In genomic region chr5:167633114-167633513, GRCh38 we compare ENCODE assay signal across 19 cellular contexts.
DNase-seq lines count a peak whose midpoint lies in the region; ATAC-seq, FAIRE-seq and TF ChIP-seq lines count a peak whose summit lies in the region.
"Had no signal": no experiment of that assay in that cellular context is flagged by ENCODE, and none has a peak within 500 bp of the region (broad histone marks: within the 10 kb centered on the region; RNA-seq: fewer than 3 reads in every experiment).

No MANE protein-coding gene starts in this region.

- no peaks in the 10 kb centered on the region for H3K9me3 Mint-ChIP-seq in HFFc6
- no peaks in the 10 kb centered on the region for H3K9me3 Mint-ChIP-seq in astrocyte (ENCODE audit: unreplicated experiment)
- H3K9me3 Mint-ChIP-seq in osteocyte (ENCODE audit: unreplicated experiment) = no peaks in the 10 kb centered on the region
- peaks cover 4% of the 10 kb centered on the region for H3K9me3 Mint-ChIP-seq in activated naive CD8-positive, alpha-beta T cell treated with anti-CD3 and anti-CD28 coated beads, Interleukin-2, amount 50 U/mL, for 24 hours

- H3K4me3 ChIP-seq in astrocyte (ENCODE audit: insufficient read depth, low read depth, low read length) = no peak overlapping the region
- H3K4me3 ChIP-seq in fibroblast of lung (replicated peaks in 1 of 4; ENCODE audit: control extremely low read depth in 1 of 4, insufficient read depth in 1 of 4, low read depth in 3 of 4, low read length in 4 of 4) = no peak overlapping the region
- no peak overlapping the region for H3K4me3 ChIP-seq in spleen
- H3K4me3 ChIP-seq: HAP-1 had no signal

- peak overlapping the region; percentile 59 for H3K9ac ChIP-seq in astrocyte (ENCODE audit: low read length)
- H3K9ac ChIP-seq in fibroblast of lung (ENCODE audit: insufficient read depth, low read length) = no peak overlapping the region
- H3K9ac ChIP-seq: KMS-11 had no signal

- no peak for ATAC-seq in activated naive CD8-positive, alpha-beta T cell treated with anti-CD3 and anti-CD28 coated beads, Interleukin-2, amount 50 U/mL, for 24 hours
- ATAC-seq: PC-3 had no signal

- no peaks in the 10 kb centered on the region for H3K27me3 ChIP-seq in astrocyte (ENCODE audit: insufficient read depth, low read length)
- no peaks in the 10 kb centered on the region for H3K27me3 ChIP-seq in fibroblast of lung (ENCODE audit: control insufficient read depth, insufficient read depth, low read length)
- H3K27me3 ChIP-seq in spleen (replicated peaks in 1 of 7) = no peaks in the 10 kb centered on the region

- TF ChIP-seq POLR2A in spleen (IDR thresholded peaks at IDR 0.05) = no peak

- no peaks in the 10 kb centered on the region for H3K79me2 ChIP-seq in astrocyte (ENCODE audit: insufficient read depth, low read length)
- H3K79me2 ChIP-seq in fibroblast of lung (ENCODE audit: control insufficient read depth, insufficient read depth, low read length) = no peaks in the 10 kb centered on the region

- peak overlapping the region; percentile 80 for H3K27ac ChIP-seq in astrocyte (ENCODE audit: low read depth, low read length)
- H3K27ac ChIP-seq in fibroblast of lung (ENCODE audit: insufficient read depth, low read length) = peak overlapping the region; percentile 53
- no peak overlapping the region for H3K27ac ChIP-seq in spleen
- H3K27ac ChIP-seq: HL-60, KMS-11, RWPE1 had no signal

- DNase-seq in HFFc6 = no peak
- no peak for DNase-seq in astrocyte (ENCODE audit: low read depth)
- no peak for DNase-seq in fibroblast of lung (ENCODE audit: low read depth in 2 of 2)
- no peak for DNase-seq in osteocyte (ENCODE audit: extremely low spot score, unreplicated experiment)
- DNase-seq in mesenteric fat pad (ENCODE audit: low spot score) = no peak
- DNase-seq in activated naive CD8-positive, alpha-beta T cell treated with anti-CD3 and anti-CD28 coated beads, Interleukin-2, amount 50 U/mL, for 24 hours = no peak
- no peak for DNase-seq in spleen
- DNase-seq: DMS 273 treated with DMSO at 0.1 percent for 48 hours, DND-41, NCI-H1417 treated with DMSO at 0.1 percent for 48 hours, NCI-H1930, NCI-H345, NCI-H524 treated with DMSO at 0.1 percent for 48 hours, PC-3 had no signal

- H3K4me1 ChIP-seq in astrocyte (ENCODE audit: insufficient read depth, low read length) (peaks cover 11% of the 10 kb centered on the region), fibroblast of lung (ENCODE audit: control insufficient read depth, extremely low read depth, insufficient read depth, low read length) (peaks cover 4% of the 10 kb centered on the region), spleen (no peaks in the 10 kb centered on the region)
- H3K4me1 ChIP-seq: HAP-1 had no signal

- peak; percentile 50 for FAIRE-seq in astrocyte (lab: Jason Lieb, UNC)

- no peak overlapping the region for H2AFZ ChIP-seq in astrocyte (ENCODE audit: low read depth, low read length)
- H2AFZ ChIP-seq in fibroblast of lung (ENCODE audit: low read length) = no peak overlapping the region

- H3K4me1 Mint-ChIP-seq in HFFc6 (ENCODE audit: low read depth) (peaks cover 35% of the 10 kb centered on the region), astrocyte (ENCODE audit: low read depth, unreplicated experiment) (peaks cover 32% of the 10 kb centered on the region), osteocyte (ENCODE audit: unreplicated experiment) (peaks cover 15% of the 10 kb centered on the region)
- no peaks in the 10 kb centered on the region for H3K4me1 Mint-ChIP-seq in activated naive CD8-positive, alpha-beta T cell treated with anti-CD3 and anti-CD28 coated beads, Interleukin-2, amount 50 U/mL, for 24 hours
- H3K4me1 Mint-ChIP-seq: B cell had no signal

- no peaks in the 10 kb centered on the region for H3K27me3 Mint-ChIP-seq in HFFc6 (ENCODE audit: insufficient read depth)
- no peaks in the 10 kb centered on the region for H3K27me3 Mint-ChIP-seq in astrocyte (ENCODE audit: low read depth, unreplicated experiment)
- no peaks in the 10 kb centered on the region for H3K27me3 Mint-ChIP-seq in osteocyte (ENCODE audit: unreplicated experiment)
- H3K27me3 Mint-ChIP-seq in activated naive CD8-positive, alpha-beta T cell treated with anti-CD3 and anti-CD28 coated beads, Interleukin-2, amount 50 U/mL, for 24 hours = no peaks in the 10 kb centered on the region
- H3K27me3 Mint-ChIP-seq: B cell had no signal

- 55 to 73% (median 63%) methylated on average over 3 of the region's 3 CpGs for WGBS in spleen, 5 donors

- H3K4me2 ChIP-seq in astrocyte (ENCODE audit: low read length) (peak overlapping the region; percentile 68), fibroblast of lung (ENCODE audit: extremely low read depth, insufficient read depth, low read length) (no peak overlapping the region)
- H3K4me2 ChIP-seq: KMS-11 had no signal

- peak overlapping the region; percentile 74; the same call in 1 of the 2 replicates for H3K4me3 Mint-ChIP-seq in HFFc6
- no peak overlapping the region for H3K4me3 Mint-ChIP-seq in astrocyte (ENCODE audit: unreplicated experiment)
- no peak overlapping the region for H3K4me3 Mint-ChIP-seq in osteocyte (ENCODE audit: unreplicated experiment)
- H3K4me3 Mint-ChIP-seq in activated naive CD8-positive, alpha-beta T cell treated with anti-CD3 and anti-CD28 coated beads, Interleukin-2, amount 50 U/mL, for 24 hours = no peak overlapping the region
- H3K4me3 Mint-ChIP-seq: B cell had no signal

- no peaks in the 10 kb centered on the region for H3K36me3 Mint-ChIP-seq in HFFc6 (ENCODE audit: low read depth)
- H3K36me3 Mint-ChIP-seq in astrocyte (ENCODE audit: low read depth, unreplicated experiment) = no peaks in the 10 kb centered on the region
- H3K36me3 Mint-ChIP-seq in osteocyte (ENCODE audit: unreplicated experiment) = no peaks in the 10 kb centered on the region
- H3K36me3 Mint-ChIP-seq in activated naive CD8-positive, alpha-beta T cell treated with anti-CD3 and anti-CD28 coated beads, Interleukin-2, amount 50 U/mL, for 24 hours (ENCODE audit: low read depth) = no peaks in the 10 kb centered on the region

- H3K27ac Mint-ChIP-seq in HFFc6 (peak overlapping the region; percentile 99), astrocyte (ENCODE audit: unreplicated experiment) (peak overlapping the region; percentile 90), osteocyte (ENCODE audit: unreplicated experiment) (peak overlapping the region; percentile 8)
- H3K27ac Mint-ChIP-seq in activated naive CD8-positive, alpha-beta T cell treated with anti-CD3 and anti-CD28 coated beads, Interleukin-2, amount 50 U/mL, for 24 hours = no peak overlapping the region
- H3K27ac Mint-ChIP-seq: B cell had no signal

- H3K36me3 ChIP-seq in astrocyte (ENCODE audit: insufficient read depth, low read length) (no peaks in the 10 kb centered on the region), fibroblast of lung (ENCODE audit: control insufficient read depth, insufficient read depth, low read length) (no peaks in the 10 kb centered on the region), spleen (no peaks in the 10 kb centered on the region)
- H3K36me3 ChIP-seq: HAP-1 had no signal

- intact Hi-C loops in spleen (cut with DNase I; ENCODE audit: low total_unique reads) = no loop called here

- TF ChIP-seq CTCF in HFFc6 (IDR thresholded peaks at IDR 0.05) (no peak), astrocyte (IDR thresholded peaks at IDR 0.05; ENCODE audit: insufficient read depth, low read depth, low read length) (no peak), fibroblast of lung (conservative IDR thresholded peaks at IDR 0.05 in 1 of 2, IDR thresholded peaks at IDR 0.05 in 1 of 2; ENCODE audit: low read depth in 1 of 2, low read length in 2 of 2) (no peak), osteocyte (IDR thresholded peaks at IDR 0.05) (no peak), spleen (IDR thresholded peaks at IDR 0.05 in 8 of 11, conservative IDR thresholded peaks at IDR 0.05 in 3 of 11) (no peak)

- H3K9me3 ChIP-seq in astrocyte (ENCODE audit: insufficient read depth, low read depth, low read length) (no peaks in the 10 kb centered on the region), fibroblast of lung (ENCODE audit: control insufficient read depth, insufficient read depth, low read depth, low read length) (no peaks in the 10 kb centered on the region), spleen (no peaks in the 10 kb centered on the region)
- H3K9me3 ChIP-seq: HAP-1 had no signal

- H4K20me1 ChIP-seq in astrocyte (ENCODE audit: insufficient read depth, low read length) (no peaks in the 10 kb centered on the region), fibroblast of lung (ENCODE audit: control insufficient read depth, extremely low read depth, insufficient read depth, low read length) (no peaks in the 10 kb centered on the region)

Comparison
In these comparisons a context has a peak if more than half of its experiments do, and no peak if none do; other contexts are left out.
1. H3K27ac ChIP-seq: peak in astrocyte (single experiment) and fibroblast of lung (single experiment); none in spleen (0 of 8).